In the genomic region with DNA sequence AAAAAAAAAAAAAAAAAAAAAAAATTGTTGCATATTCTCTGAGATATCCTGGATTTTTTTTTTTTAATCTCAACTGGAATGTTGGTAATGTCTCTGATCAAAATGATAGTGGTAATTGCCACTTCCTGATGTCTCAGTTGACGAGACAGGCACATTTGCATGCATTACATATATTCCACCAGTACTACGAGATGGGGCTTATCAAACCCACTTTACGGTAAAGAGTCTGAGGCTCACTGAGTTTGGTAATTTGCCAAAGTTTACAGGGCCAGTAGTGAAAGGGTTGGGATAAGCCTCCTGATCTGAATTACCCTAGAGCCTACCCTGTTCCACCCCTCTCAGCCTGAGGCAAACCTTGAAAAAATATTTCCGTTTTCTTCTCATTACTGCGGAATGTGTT, we compare ENCODE assay signal across 35 cellular contexts. TPM values are rescaled to one million over a fixed set of nuclear protein-coding genes. Genes with fewer than 3 reads are reported as not detected.
"Had no signal": no experiment of that assay in that cellular context is flagged by ENCODE, and none has a peak within 500 bp of the region (broad histone marks: within the 10 kb centered on the region; RNA-seq: fewer than 3 reads in every experiment).

No MANE protein-coding gene starts in this region.

- H3K9me3 Mint-ChIP-seq: activated CD4-positive, alpha-beta memory T cell treated with anti-CD3 and anti-CD28 coated beads for 36 hours; activated naive CD4-positive, alpha-beta T cell treated with anti-CD3 and anti-CD28 coated beads, Interleukin-2, amount 10 ng/mL, durations not matched to agents 7 days and 5 days; activated naive CD8-positive, alpha-beta T cell treated with anti-CD3 and anti-CD28 coated beads, Interleukin-2, amount 50 U/mL, for 24 hours; activated T-cell treated with anti-CD3 and anti-CD28 coated beads, Interleukin-2, amount 50 U/mL, for 4 hours; activated T-helper 1 cell treated with anti-CD3 and anti-CD28 coated beads, Interleukin-12 subunit alpha, Interleukin-12 subunit beta, Interleukin-2, Interleukin-4 antibody, amounts not matched to agents 30 ng/mL and 10 ng/mL and 1 ng/mL, durations not matched to agents 14 hours and 24 hours and 36 hours; WTC11 had no signal

- H3K36me3 ChIP-seq: brain microvascular endothelial cell had no signal

- H3K27ac ChIP-seq: brain microvascular endothelial cell, PC-9 had no signal

- DNase-seq: activated CD4-positive, alpha-beta memory T cell treated with anti-CD3 and anti-CD28 coated beads for 36 hours; activated CD4-positive, alpha-beta T cell treated with anti-CD3 and anti-CD28 coated beads for 36 hours; activated CD4-positive, alpha-beta T cell treated with anti-CD3 and anti-CD28 coated beads, Interleukin-2, amount 50 U/mL, for 1 hour; activated CD8-positive, alpha-beta memory T cell treated with anti-CD3 and anti-CD28 coated beads, Interleukin-2, amount 50 U/mL, for 4 hours; activated gamma-delta T cell treated with Interleukin-2 at 50 U/mL for 16 hours; activated naive CD4-positive, alpha-beta T cell treated with anti-CD3 and anti-CD28 coated beads, Interleukin-2, amount 10 ng/mL, durations not matched to agents 7 days and 5 days; activated naive CD8-positive, alpha-beta T cell treated with anti-CD3 and anti-CD28 coated beads, Interleukin-2, amount 50 U/mL, for 24 hours; activated T-cell treated with anti-CD3 and anti-CD28 coated beads for 4 hours; activated T-cell treated with anti-CD3 and anti-CD28 coated beads, Interleukin-2, amount 50 U/mL, for 4 hours; anterior cingulate cortex; brain microvascular endothelial cell; central memory CD4-positive, alpha-beta T cell; Kasumi-1; KG1; MM.1S; MV-4-11; NCI-H1092; NCI-H1436 treated with DMSO at 0.1 percent for 48 hours; NCI-H1694 treated with DMSO at 0.1 percent for 48 hours; NCI-H2029; NCI-H345; NCI-H524 treated with DMSO at 0.1 percent for 48 hours; NCI-H748 treated with DMSO at 0.1 percent for 48 hours; NK-92 treated with Interleukin-12 subunit alpha and Interleukin-12 subunit beta, amount 100 ng/mL, for 24 hours; PC-9; Right ventricle myocardium superior; T1000 had no signal

- ATAC-seq: activated CD4-positive, alpha-beta T cell treated with anti-CD3 and anti-CD28 coated beads for 36 hours; activated CD4-positive, CD25-positive, alpha-beta regulatory T cell treated with anti-CD3 and anti-CD28 coated beads, Interleukin-2, amount 50 U/mL, for 24 hours; activated naive CD8-positive, alpha-beta T cell treated with anti-CD3 and anti-CD28 coated beads, Interleukin-2, amount 50 U/mL, for 24 hours; activated T-cell treated with anti-CD3 and anti-CD28 coated beads, Interleukin-2, amount 50 U/mL, for 4 hours; WTC11 had no signal

- H3K27me3 Mint-ChIP-seq: activated CD4-positive, alpha-beta memory T cell treated with anti-CD3 and anti-CD28 coated beads for 36 hours; activated CD4-positive, alpha-beta T cell treated with anti-CD3 and anti-CD28 coated beads for 36 hours; activated naive CD4-positive, alpha-beta T cell treated with anti-CD3 and anti-CD28 coated beads, Interleukin-2, amount 10 ng/mL, durations not matched to agents 7 days and 5 days; activated naive CD8-positive, alpha-beta T cell; activated naive CD8-positive, alpha-beta T cell treated with anti-CD3 and anti-CD28 coated beads, Interleukin-2, amount 50 U/mL, for 24 hours had no signal

- H3K4me2 ChIP-seq: PC-9 had no signal

- H3K4me3 ChIP-seq: PC-9 had no signal

- H3K27me3 ChIP-seq: brain microvascular endothelial cell had no signal

- H3K4me1 Mint-ChIP-seq: activated CD4-positive, alpha-beta T cell treated with anti-CD3 and anti-CD28 coated beads for 36 hours; activated naive CD4-positive, alpha-beta T cell treated with anti-CD3 and anti-CD28 coated beads, Interleukin-2, amount 10 ng/mL, durations not matched to agents 7 days and 5 days; activated naive CD8-positive, alpha-beta T cell treated with anti-CD3 and anti-CD28 coated beads, Interleukin-2, amount 50 U/mL, for 24 hours had no signal

- H3K4me3 Mint-ChIP-seq: activated CD4-positive, alpha-beta memory T cell treated with anti-CD3 and anti-CD28 coated beads for 36 hours; activated CD4-positive, alpha-beta T cell treated with anti-CD3 and anti-CD28 coated beads for 36 hours; activated naive CD4-positive, alpha-beta T cell treated with anti-CD3 and anti-CD28 coated beads, Interleukin-2, amount 10 ng/mL, durations not matched to agents 7 days and 5 days; activated naive CD8-positive, alpha-beta T cell; activated naive CD8-positive, alpha-beta T cell treated with anti-CD3 and anti-CD28 coated beads, Interleukin-2, amount 50 U/mL, for 24 hours; activated T-cell treated with anti-CD3 and anti-CD28 coated beads, Interleukin-2, amount 50 U/mL, for 4 hours; activated T-helper 1 cell treated with anti-CD3 and anti-CD28 coated beads, Interleukin-12 subunit alpha, Interleukin-12 subunit beta, Interleukin-2, Interleukin-4 antibody, amounts not matched to agents 30 ng/mL and 10 ng/mL and 1 ng/mL, durations not matched to agents 14 hours and 24 hours and 36 hours; WTC11 had no signal

- H3K36me3 Mint-ChIP-seq: activated CD4-positive, alpha-beta memory T cell treated with anti-CD3 and anti-CD28 coated beads for 36 hours; activated naive CD4-positive, alpha-beta T cell treated with anti-CD3 and anti-CD28 coated beads, Interleukin-2, amount 10 ng/mL, durations not matched to agents 7 days and 5 days; activated naive CD8-positive, alpha-beta T cell; WTC11 had no signal

- H3K27ac Mint-ChIP-seq: activated CD4-positive, alpha-beta memory T cell treated with anti-CD3 and anti-CD28 coated beads for 36 hours; activated CD4-positive, alpha-beta T cell treated with anti-CD3 and anti-CD28 coated beads for 36 hours; activated naive CD4-positive, alpha-beta T cell treated with anti-CD3 and anti-CD28 coated beads, Interleukin-2, amount 10 ng/mL, durations not matched to agents 7 days and 5 days; activated naive CD8-positive, alpha-beta T cell; activated naive CD8-positive, alpha-beta T cell treated with anti-CD3 and anti-CD28 coated beads, Interleukin-2, amount 50 U/mL, for 24 hours; activated T-helper 1 cell treated with anti-CD3 and anti-CD28 coated beads, Interleukin-12 subunit alpha, Interleukin-12 subunit beta, Interleukin-2, Interleukin-4 antibody, amounts not matched to agents 30 ng/mL and 10 ng/mL and 1 ng/mL, durations not matched to agents 14 hours and 24 hours and 36 hours had no signal

- H2AFZ ChIP-seq: PC-9 had no signal

RNA-seq across cellular contexts. Expression of a gene that starts 5.3 kb away (rescaled TPM):
- total RNA-seq: activated CD4-positive, alpha-beta memory T cell treated with anti-CD3 and anti-CD28 coated beads for 36 hours; activated CD4-positive, alpha-beta T cell treated with anti-CD3 and anti-CD28 coated beads for 36 hours; activated T-helper 1 cell treated with anti-CD3 and anti-CD28 coated beads, Interleukin-12 subunit alpha, Interleukin-12 subunit beta, Interleukin-2, Interleukin-4 antibody, amounts not matched to agents 30 ng/mL and 10 ng/mL and 1 ng/mL, durations not matched to agents 14 hours and 24 hours and 36 hours; cerebellum; PC-9; Right ventricle myocardium superior; T-helper 1 cell treated with Interleukin-12 subunit alpha and Interleukin-12 subunit beta and Interleukin-4 antibody, amounts not matched to agents 30 ng/mL and 1 ng/mL, for 36 hours; T-helper 2 cell treated with Interferon-gamma antibody and Interleukin-4, amounts not matched to agents 100 ng/mL and 5 ng/mL, for 36 hours had no signal

RNA-seq across cellular contexts. Expression of a gene that starts 9.8 kb away (rescaled TPM):
- total RNA-seq: activated CD4-positive, alpha-beta memory T cell treated with anti-CD3 and anti-CD28 coated beads for 36 hours; activated CD4-positive, alpha-beta T cell treated with anti-CD3 and anti-CD28 coated beads for 36 hours; activated T-cell treated with anti-CD3 and anti-CD28 coated beads, Interleukin-2, amount 50 U/mL, for 4 hours; activated T-helper 1 cell treated with anti-CD3 and anti-CD28 coated beads, Interleukin-12 subunit alpha, Interleukin-12 subunit beta, Interleukin-2, Interleukin-4 antibody, amounts not matched to agents 30 ng/mL and 10 ng/mL and 1 ng/mL, durations not matched to agents 14 hours and 24 hours and 36 hours; cerebellum; NCI-H460; PC-9; Right ventricle myocardium superior; T-helper 1 cell treated with Interleukin-12 subunit alpha and Interleukin-12 subunit beta and Interleukin-4 antibody, amounts not matched to agents 30 ng/mL and 1 ng/mL, for 36 hours; T-helper 2 cell treated with Interferon-gamma antibody and Interleukin-4, amounts not matched to agents 100 ng/mL and 5 ng/mL, for 36 hours had no signal

RNA-seq across cellular contexts. Expression of a gene that starts 21.2 kb away (rescaled TPM):
- total RNA-seq: activated CD4-positive, alpha-beta memory T cell treated with anti-CD3 and anti-CD28 coated beads for 36 hours; activated CD4-positive, alpha-beta T cell treated with anti-CD3 and anti-CD28 coated beads for 36 hours; activated T-cell treated with anti-CD3 and anti-CD28 coated beads, Interleukin-2, amount 50 U/mL, for 4 hours; activated T-helper 1 cell treated with anti-CD3 and anti-CD28 coated beads, Interleukin-12 subunit alpha, Interleukin-12 subunit beta, Interleukin-2, Interleukin-4 antibody, amounts not matched to agents 30 ng/mL and 10 ng/mL and 1 ng/mL, durations not matched to agents 14 hours and 24 hours and 36 hours; cerebellum; NCI-H460; PC-9; Right ventricle myocardium superior; T-helper 1 cell treated with Interleukin-12 subunit alpha and Interleukin-12 subunit beta and Interleukin-4 antibody, amounts not matched to agents 30 ng/mL and 1 ng/mL, for 36 hours; T-helper 2 cell treated with Interferon-gamma antibody and Interleukin-4, amounts not matched to agents 100 ng/mL and 5 ng/mL, for 36 hours; WTC11 had no signal

RNA-seq across cellular contexts. Expression of a gene that starts 26.3 kb away (rescaled TPM):
- total RNA-seq: activated CD4-positive, alpha-beta memory T cell treated with anti-CD3 and anti-CD28 coated beads for 36 hours; activated CD4-positive, alpha-beta T cell treated with anti-CD3 and anti-CD28 coated beads for 36 hours; activated T-cell treated with anti-CD3 and anti-CD28 coated beads, Interleukin-2, amount 50 U/mL, for 4 hours; activated T-helper 1 cell treated with anti-CD3 and anti-CD28 coated beads, Interleukin-12 subunit alpha, Interleukin-12 subunit beta, Interleukin-2, Interleukin-4 antibody, amounts not matched to agents 30 ng/mL and 10 ng/mL and 1 ng/mL, durations not matched to agents 14 hours and 24 hours and 36 hours; cerebellum; NCI-H460; PC-9; Right ventricle myocardium superior; T-helper 1 cell treated with Interleukin-12 subunit alpha and Interleukin-12 subunit beta and Interleukin-4 antibody, amounts not matched to agents 30 ng/mL and 1 ng/mL, for 36 hours; T-helper 2 cell treated with Interferon-gamma antibody and Interleukin-4, amounts not matched to agents 100 ng/mL and 5 ng/mL, for 36 hours had no signal
